ENCODE assay signal across 1 cellular context in the genomic region with DNA sequence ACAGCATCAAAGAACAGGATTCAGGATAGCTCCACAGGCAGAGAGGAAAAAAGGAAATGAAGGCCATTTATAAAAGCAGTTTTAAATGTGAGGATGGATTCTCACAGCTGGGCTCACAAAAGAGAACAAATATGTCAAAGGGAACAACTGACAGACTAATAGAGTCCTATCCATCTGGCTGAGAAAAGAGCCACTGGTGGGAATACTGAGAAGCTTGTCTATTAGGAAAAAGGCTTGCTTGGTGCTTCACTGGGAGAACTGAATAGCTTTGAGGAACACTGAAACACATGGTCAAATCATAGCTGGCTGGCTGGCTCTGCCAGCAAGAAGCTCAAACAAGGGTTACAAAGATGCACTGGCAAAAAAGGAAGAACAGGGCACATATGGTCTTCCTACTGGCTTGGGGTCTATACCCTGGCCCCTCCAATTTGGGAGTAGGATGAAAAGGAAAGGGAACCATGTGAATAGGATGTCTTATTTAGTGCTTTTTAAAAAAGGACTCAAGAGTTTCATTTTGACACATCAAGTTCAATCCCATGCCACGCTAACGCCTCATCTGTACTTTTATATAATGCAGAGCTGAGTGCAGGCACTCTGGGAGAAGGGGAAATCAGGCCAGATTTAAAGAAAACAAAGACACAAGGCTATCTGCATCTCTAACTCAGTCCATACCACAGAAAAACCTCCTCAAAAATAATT.
TF ChIP-seq lines count a peak whose summit lies in the region.

No MANE protein-coding gene starts in this region.

TF ChIP-seq in GM12878, 131 proteins besides CTCF, POLR2A, EP300 and RAD21:
- TF ChIP-seq, protein P1, sequence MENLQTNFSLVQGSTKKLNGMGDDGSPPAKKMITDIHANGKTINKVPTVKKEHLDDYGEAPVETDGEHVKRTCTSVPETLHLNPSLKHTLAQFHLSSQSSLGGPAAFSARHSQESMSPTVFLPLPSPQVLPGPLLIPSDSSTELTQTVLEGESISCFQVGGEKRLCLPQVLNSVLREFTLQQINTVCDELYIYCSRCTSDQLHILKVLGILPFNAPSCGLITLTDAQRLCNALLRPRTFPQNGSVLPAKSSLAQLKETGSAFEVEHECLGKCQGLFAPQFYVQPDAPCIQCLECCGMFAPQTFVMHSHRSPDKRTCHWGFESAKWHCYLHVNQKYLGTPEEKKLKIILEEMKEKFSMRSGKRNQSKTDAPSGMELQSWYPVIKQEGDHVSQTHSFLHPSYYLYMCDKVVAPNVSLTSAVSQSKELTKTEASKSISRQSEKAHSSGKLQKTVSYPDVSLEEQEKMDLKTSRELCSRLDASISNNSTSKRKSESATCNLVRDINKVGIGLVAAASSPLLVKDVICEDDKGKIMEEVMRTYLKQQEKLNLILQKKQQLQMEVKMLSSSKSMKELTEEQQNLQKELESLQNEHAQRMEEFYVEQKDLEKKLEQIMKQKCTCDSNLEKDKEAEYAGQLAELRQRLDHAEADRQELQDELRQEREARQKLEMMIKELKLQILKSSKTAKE (IDR thresholded peaks at IDR 0.05; ENCODE audit: low read depth, poor library complexity, severe bottlenecking): peak; percentile 25
- peak; percentile 36; the same call in 1 of the 2 replicates for TF ChIP-seq JUND (IDR thresholded peaks at IDR 0.05; ENCODE audit: low read depth, low read length)
- TF ChIP-seq IRF4 (IDR thresholded peaks at IDR 0.05; ENCODE audit: low read depth, low read length): peak; percentile 40; the same call in 1 of the 2 replicates
- TF ChIP-seq, protein P2, sequence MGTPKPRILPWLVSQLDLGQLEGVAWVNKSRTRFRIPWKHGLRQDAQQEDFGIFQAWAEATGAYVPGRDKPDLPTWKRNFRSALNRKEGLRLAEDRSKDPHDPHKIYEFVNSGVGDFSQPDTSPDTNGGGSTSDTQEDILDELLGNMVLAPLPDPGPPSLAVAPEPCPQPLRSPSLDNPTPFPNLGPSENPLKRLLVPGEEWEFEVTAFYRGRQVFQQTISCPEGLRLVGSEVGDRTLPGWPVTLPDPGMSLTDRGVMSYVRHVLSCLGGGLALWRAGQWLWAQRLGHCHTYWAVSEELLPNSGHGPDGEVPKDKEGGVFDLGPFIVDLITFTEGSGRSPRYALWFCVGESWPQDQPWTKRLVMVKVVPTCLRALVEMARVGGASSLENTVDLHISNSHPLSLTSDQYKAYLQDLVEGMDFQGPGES (IDR thresholded peaks at IDR 0.05): no peak
- TF ChIP-seq, protein P3, sequence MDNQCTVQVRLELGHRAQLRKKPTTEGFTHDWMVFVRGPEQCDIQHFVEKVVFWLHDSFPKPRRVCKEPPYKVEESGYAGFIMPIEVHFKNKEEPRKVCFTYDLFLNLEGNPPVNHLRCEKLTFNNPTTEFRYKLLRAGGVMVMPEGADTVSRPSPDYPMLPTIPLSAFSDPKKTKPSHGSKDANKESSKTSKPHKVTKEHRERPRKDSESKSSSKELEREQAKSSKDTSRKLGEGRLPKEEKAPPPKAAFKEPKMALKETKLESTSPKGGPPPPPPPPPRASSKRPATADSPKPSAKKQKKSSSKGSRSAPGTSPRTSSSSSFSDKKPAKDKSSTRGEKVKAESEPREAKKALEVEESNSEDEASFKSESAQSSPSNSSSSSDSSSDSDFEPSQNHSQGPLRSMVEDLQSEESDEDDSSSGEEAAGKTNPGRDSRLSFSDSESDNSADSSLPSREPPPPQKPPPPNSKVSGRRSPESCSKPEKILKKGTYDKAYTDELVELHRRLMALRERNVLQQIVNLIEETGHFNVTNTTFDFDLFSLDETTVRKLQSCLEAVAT (IDR thresholded peaks at IDR 0.05): no peak
- peak; percentile 20 for TF ChIP-seq MEF2B (IDR thresholded peaks at IDR 0.05; ENCODE audit: partially characterized antibody, poor library complexity, severe bottlenecking)
- TF ChIP-seq IKZF1 (conservative IDR thresholded peaks at IDR 0.05): peak; percentile 60
- TF ChIP-seq GATAD2B (conservative IDR thresholded peaks at IDR 0.05; ENCODE audit: low read depth): peak; percentile 24; the same call in 1 of the 2 replicates
- no peak for TF ChIP-seq KAT2A (conservative IDR thresholded peaks at IDR 0.05; ENCODE audit: control insufficient read depth, low read depth, low read length)
- no peak for TF ChIP-seq TCF7 (IDR thresholded peaks at IDR 0.05; ENCODE audit: borderline replicate concordance)
- no peak for TF ChIP-seq FOXK2 (IDR thresholded peaks at IDR 0.05)
- peak; percentile 66; the same call in 1 of the 2 replicates for TF ChIP-seq FOXM1 (IDR thresholded peaks at IDR 0.05; ENCODE audit: low read depth, low read length)
- TF ChIP-seq JUNB (IDR thresholded peaks at IDR 0.05): peak; percentile 78
- TF ChIP-seq, protein P4, sequence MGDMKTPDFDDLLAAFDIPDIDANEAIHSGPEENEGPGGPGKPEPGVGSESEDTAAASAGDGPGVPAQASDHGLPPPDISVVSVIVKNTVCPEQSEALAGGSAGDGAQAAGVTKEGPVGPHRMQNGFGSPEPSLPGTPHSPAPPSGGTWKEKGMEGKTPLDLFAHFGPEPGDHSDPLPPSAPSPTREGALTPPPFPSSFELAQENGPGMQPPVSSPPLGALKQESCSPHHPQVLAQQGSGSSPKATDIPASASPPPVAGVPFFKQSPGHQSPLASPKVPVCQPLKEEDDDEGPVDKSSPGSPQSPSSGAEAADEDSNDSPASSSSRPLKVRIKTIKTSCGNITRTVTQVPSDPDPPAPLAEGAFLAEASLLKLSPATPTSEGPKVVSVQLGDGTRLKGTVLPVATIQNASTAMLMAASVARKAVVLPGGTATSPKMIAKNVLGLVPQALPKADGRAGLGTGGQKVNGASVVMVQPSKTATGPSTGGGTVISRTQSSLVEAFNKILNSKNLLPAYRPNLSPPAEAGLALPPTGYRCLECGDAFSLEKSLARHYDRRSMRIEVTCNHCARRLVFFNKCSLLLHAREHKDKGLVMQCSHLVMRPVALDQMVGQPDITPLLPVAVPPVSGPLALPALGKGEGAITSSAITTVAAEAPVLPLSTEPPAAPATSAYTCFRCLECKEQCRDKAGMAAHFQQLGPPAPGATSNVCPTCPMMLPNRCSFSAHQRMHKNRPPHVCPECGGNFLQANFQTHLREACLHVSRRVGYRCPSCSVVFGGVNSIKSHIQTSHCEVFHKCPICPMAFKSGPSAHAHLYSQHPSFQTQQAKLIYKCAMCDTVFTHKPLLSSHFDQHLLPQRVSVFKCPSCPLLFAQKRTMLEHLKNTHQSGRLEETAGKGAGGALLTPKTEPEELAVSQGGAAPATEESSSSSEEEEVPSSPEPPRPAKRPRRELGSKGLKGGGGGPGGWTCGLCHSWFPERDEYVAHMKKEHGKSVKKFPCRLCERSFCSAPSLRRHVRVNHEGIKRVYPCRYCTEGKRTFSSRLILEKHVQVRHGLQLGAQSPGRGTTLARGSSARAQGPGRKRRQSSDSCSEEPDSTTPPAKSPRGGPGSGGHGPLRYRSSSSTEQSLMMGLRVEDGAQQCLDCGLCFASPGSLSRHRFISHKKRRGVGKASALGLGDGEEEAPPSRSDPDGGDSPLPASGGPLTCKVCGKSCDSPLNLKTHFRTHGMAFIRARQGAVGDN (IDR thresholded peaks at IDR 0.05): peak; percentile 83; the same call in 1 of the 2 replicates
- TF ChIP-seq DPF2 (IDR thresholded peaks at IDR 0.05): peak; percentile 49; the same call in 1 of the 2 replicates
- no peak for TF ChIP-seq HDGF (IDR thresholded peaks at IDR 0.05)
- TF ChIP-seq SMC3 (IDR thresholded peaks at IDR 0.05; ENCODE audit: borderline replicate concordance, low read length): no peak
- 0 out of 2 replicates have a peak, but pooled peaks have one; percentile 6 for TF ChIP-seq BCL11A (IDR thresholded peaks at IDR 0.05; ENCODE audit: low read depth, low read length)
- TF ChIP-seq, protein P5, sequence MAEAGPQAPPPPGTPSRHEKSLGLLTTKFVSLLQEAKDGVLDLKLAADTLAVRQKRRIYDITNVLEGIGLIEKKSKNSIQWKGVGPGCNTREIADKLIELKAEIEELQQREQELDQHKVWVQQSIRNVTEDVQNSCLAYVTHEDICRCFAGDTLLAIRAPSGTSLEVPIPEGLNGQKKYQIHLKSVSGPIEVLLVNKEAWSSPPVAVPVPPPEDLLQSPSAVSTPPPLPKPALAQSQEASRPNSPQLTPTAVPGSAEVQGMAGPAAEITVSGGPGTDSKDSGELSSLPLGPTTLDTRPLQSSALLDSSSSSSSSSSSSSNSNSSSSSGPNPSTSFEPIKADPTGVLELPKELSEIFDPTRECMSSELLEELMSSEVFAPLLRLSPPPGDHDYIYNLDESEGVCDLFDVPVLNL (IDR thresholded peaks at IDR 0.05; ENCODE audit: low read depth, low read length): no peak
- TF ChIP-seq, protein P6, sequence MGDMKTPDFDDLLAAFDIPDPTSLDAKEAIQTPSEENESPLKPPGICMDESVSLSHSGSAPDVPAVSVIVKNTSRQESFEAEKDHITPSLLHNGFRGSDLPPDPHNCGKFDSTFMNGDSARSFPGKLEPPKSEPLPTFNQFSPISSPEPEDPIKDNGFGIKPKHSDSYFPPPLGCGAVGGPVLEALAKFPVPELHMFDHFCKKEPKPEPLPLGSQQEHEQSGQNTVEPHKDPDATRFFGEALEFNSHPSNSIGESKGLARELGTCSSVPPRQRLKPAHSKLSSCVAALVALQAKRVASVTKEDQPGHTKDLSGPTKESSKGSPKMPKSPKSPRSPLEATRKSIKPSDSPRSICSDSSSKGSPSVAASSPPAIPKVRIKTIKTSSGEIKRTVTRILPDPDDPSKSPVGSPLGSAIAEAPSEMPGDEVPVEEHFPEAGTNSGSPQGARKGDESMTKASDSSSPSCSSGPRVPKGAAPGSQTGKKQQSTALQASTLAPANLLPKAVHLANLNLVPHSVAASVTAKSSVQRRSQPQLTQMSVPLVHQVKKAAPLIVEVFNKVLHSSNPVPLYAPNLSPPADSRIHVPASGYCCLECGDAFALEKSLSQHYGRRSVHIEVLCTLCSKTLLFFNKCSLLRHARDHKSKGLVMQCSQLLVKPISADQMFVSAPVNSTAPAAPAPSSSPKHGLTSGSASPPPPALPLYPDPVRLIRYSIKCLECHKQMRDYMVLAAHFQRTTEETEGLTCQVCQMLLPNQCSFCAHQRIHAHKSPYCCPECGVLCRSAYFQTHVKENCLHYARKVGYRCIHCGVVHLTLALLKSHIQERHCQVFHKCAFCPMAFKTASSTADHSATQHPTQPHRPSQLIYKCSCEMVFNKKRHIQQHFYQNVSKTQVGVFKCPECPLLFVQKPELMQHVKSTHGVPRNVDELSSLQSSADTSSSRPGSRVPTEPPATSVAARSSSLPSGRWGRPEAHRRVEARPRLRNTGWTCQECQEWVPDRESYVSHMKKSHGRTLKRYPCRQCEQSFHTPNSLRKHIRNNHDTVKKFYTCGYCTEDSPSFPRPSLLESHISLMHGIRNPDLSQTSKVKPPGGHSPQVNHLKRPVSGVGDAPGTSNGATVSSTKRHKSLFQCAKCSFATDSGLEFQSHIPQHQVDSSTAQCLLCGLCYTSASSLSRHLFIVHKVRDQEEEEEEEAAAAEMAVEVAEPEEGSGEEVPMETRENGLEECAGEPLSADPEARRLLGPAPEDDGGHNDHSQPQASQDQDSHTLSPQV (IDR thresholded peaks at IDR 0.05): no peak
- peak; percentile 47; the same call in 1 of the 2 replicates for TF ChIP-seq EED (IDR thresholded peaks at IDR 0.05; ENCODE audit: low read depth)
- no peak for TF ChIP-seq GABPA (IDR thresholded peaks at IDR 0.05; ENCODE audit: low read depth)
- TF ChIP-seq FOS (IDR thresholded peaks at IDR 0.05; ENCODE audit: borderline replicate concordance, extremely low read depth, insufficient read length): no peak
- peak; percentile 23 to 64; a peak in 1 of 4 replicates for TF ChIP-seq IKZF2 (IDR thresholded peaks at IDR 0.05)
